Comparison of ENCODE assay signal across 1 cellular context in the genomic region with DNA sequence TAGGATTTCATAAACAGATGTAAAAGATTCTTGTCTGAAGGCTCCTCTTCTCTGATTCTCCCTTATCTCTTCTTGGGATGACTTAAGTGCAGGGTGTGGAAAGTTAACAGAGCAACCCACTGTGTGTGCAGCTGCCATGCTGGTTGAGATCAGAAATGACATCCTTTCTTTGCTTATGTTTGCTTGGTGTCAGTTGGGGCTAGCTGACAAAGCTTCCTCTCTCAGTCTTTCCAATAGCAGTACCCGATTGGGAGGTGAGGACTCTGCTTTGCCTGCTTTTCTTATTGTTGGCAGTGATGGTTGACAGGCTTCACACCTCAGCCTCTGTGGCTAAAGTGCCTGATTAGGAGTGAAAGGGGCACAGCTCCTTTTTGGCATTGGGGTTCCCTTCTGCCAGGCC.
TF ChIP-seq lines count a peak whose summit lies in the region.

No MANE protein-coding gene starts in this region.

TF ChIP-seq in HEK293T, 16 proteins besides CTCF, POLR2A, EP300 and RAD21 (continued from another document):
- TF ChIP-seq, protein P1, sequence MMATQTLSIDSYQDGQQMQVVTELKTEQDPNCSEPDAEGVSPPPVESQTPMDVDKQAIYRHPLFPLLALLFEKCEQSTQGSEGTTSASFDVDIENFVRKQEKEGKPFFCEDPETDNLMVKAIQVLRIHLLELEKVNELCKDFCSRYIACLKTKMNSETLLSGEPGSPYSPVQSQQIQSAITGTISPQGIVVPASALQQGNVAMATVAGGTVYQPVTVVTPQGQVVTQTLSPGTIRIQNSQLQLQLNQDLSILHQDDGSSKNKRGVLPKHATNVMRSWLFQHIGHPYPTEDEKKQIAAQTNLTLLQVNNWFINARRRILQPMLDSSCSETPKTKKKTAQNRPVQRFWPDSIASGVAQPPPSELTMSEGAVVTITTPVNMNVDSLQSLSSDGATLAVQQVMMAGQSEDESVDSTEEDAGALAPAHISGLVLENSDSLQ (IDR thresholded peaks at IDR 0.05), result no peak
- no peak for TF ChIP-seq BHLHE40 (IDR thresholded peaks at IDR 0.05; ENCODE audit: borderline replicate concordance)
